1 cellular context compared by ENCODE assay signal in genomic region chr1:37808369-37809319, GRCh38.
A peak's percentile ranks its signal among the peaks of the same experiment; 100 is the strongest.
TF ChIP-seq lines count a peak whose summit lies in the region.

No MANE protein-coding gene starts in this region.

TF ChIP-seq in WTC11, 78 proteins besides CTCF, POLR2A, EP300 and RAD21 (continued from another document):
- no peak for TF ChIP-seq PRRX2 (CRISPR knock-in tag; IDR thresholded peaks at IDR 0.05)
- peak; percentile 10; the same call in 1 of the 2 replicates for TF ChIP-seq FOXK1 (CRISPR knock-in tag; IDR thresholded peaks at IDR 0.05)
- TF ChIP-seq ELF4 (CRISPR knock-in tag; IDR thresholded peaks at IDR 0.05; ENCODE audit: low read depth): 0 out of 2 replicates have a peak, but pooled peaks have one; percentile 38
- no peak for TF ChIP-seq KAT7 (CRISPR knock-in tag; IDR thresholded peaks at IDR 0.05; ENCODE audit: borderline replicate concordance)
- TF ChIP-seq TP53 (CRISPR knock-in tag; IDR thresholded peaks at IDR 0.05): no peak
- TF ChIP-seq ATF3 (CRISPR knock-in tag; conservative IDR thresholded peaks at IDR 0.05): no peak
- TF ChIP-seq CBFB (CRISPR knock-in tag; IDR thresholded peaks at IDR 0.05; ENCODE audit: low read depth): no peak
- no peak for TF ChIP-seq NFATC4 (CRISPR knock-in tag; IDR thresholded peaks at IDR 0.05)
- no peak for TF ChIP-seq E2F1 (CRISPR knock-in tag; IDR thresholded peaks at IDR 0.05)
- no peak for TF ChIP-seq ATF6 (CRISPR knock-in tag; IDR thresholded peaks at IDR 0.05)
- TF ChIP-seq ZNF232 (CRISPR knock-in tag; IDR thresholded peaks at IDR 0.05): no peak
- no peak for TF ChIP-seq FOXJ3 (CRISPR knock-in tag; IDR thresholded peaks at IDR 0.05; ENCODE audit: borderline replicate concordance)
- TF ChIP-seq E2F4 (CRISPR knock-in tag; IDR thresholded peaks at IDR 0.05; ENCODE audit: borderline replicate concordance, low read depth): peak; percentile 29; the same call in 1 of the 2 replicates
- 0 out of 2 replicates have a peak, but pooled peaks have one; percentile 37 for TF ChIP-seq MYBL2 (CRISPR knock-in tag; IDR thresholded peaks at IDR 0.05)
- TF ChIP-seq NFE2L1 (CRISPR knock-in tag; IDR thresholded peaks at IDR 0.05): no peak
- TF ChIP-seq ZBTB43 (CRISPR knock-in tag; IDR thresholded peaks at IDR 0.05): 0 out of 2 replicates have a peak, but pooled peaks have one; percentile 23
- TF ChIP-seq SOX15 (CRISPR knock-in tag; IDR thresholded peaks at IDR 0.05): no peak
- no peak for TF ChIP-seq FOXP4 (CRISPR knock-in tag; IDR thresholded peaks at IDR 0.05)
- TF ChIP-seq ZNF121 (CRISPR knock-in tag; IDR thresholded peaks at IDR 0.05): no peak
- no peak for TF ChIP-seq AFF4 (CRISPR knock-in tag; IDR thresholded peaks at IDR 0.05; ENCODE audit: borderline replicate concordance)
- TF ChIP-seq NR2C2 (CRISPR knock-in tag; IDR thresholded peaks at IDR 0.05): no peak
- peak; percentile 52; the same call in 1 of the 2 replicates for TF ChIP-seq ARID4B (CRISPR knock-in tag; IDR thresholded peaks at IDR 0.05; ENCODE audit: borderline replicate concordance)
- no peak for TF ChIP-seq ZBTB21 (CRISPR knock-in tag; IDR thresholded peaks at IDR 0.05; ENCODE audit: borderline replicate concordance)
- peak; percentile 10; the same call in 1 of the 2 replicates for TF ChIP-seq ETV6 (CRISPR knock-in tag; IDR thresholded peaks at IDR 0.05)
- TF ChIP-seq FOXP1 (CRISPR knock-in tag; IDR thresholded peaks at IDR 0.05; ENCODE audit: borderline replicate concordance): 0 out of 2 replicates have a peak, but pooled peaks have one; percentile 47
